ENCODE assay signal across 1 cellular context in genomic region chr16:85525464-85526117, GRCh38.
TF ChIP-seq lines count a peak whose summit lies in the region.

No MANE protein-coding gene starts in this region.

TF ChIP-seq in IMR-90, 13 proteins besides CTCF, POLR2A, EP300 and RAD21 (continued from another document):
- TF ChIP-seq USF2 (IDR thresholded peaks at IDR 0.05; ENCODE audit: low read depth, low read length) (no peak), FOS (IDR thresholded peaks at IDR 0.05; ENCODE audit: low read depth, low read length) (no peak), SMC3 (IDR thresholded peaks at IDR 0.05; ENCODE audit: low read depth, low read length) (no peak), CHD1 (IDR thresholded peaks at IDR 0.05; ENCODE audit: low read depth, low read length) (no peak)
